ENCODE assay signal across 10 cellular contexts in the genomic region with DNA sequence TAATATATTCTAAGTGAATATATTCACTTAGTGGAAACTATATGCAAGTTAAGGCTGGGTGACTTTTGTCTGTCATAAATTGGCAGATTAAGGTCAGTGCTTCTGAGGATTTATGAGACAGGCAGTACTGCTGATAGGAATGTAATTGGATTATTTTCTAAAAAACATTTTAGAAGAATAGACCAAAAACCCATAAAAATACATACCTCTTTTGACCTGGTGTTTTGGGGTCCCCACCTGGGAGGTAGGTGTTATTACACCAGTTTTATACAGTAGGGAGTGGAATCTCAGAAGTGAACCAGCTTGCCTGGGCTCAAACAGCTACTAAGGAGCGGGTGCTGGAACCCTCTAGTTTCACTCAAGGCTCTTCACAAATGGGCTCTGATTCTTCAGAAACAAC. TPM values are rescaled to one million over a fixed set of nuclear protein-coding genes. Genes with fewer than 3 reads are reported as not detected.
A peak's percentile ranks its signal among the peaks of the same experiment; 100 is the strongest.
DNase-seq lines count a peak whose midpoint lies in the region; ATAC-seq and TF ChIP-seq lines count a peak whose summit lies in the region.
"Had no signal": no experiment of that assay in that cellular context is flagged by ENCODE, and none has a peak within 500 bp of the region (broad histone marks: within the 10 kb centered on the region; RNA-seq: fewer than 3 reads in every experiment).

No MANE protein-coding gene starts in this region.

- CTCF ChIA-PET in activated CD8-positive, alpha-beta memory T cell treated with anti-CD3 and anti-CD28 coated beads, Interleukin-2, amount 10 ng/mL, durations not matched to agents 7 days and 5 days (lab: Charles Lee): interaction anchor here (1.0 to 1.5 kb wide), 6 partner anchors 9 to 151 kb away, joined by 3 to 4 read pairs (median 3); no protein-coding TSS in a partner anchor

- no peaks in the 10 kb centered on the region for H3K27me3 Mint-ChIP-seq in activated CD8-positive, alpha-beta memory T cell treated with anti-CD3 and anti-CD28 coated beads, Interleukin-2, amount 10 ng/mL, durations not matched to agents 7 days and 5 days
- H3K27me3 Mint-ChIP-seq in activated naive CD8-positive, alpha-beta T cell treated with anti-CD3 and anti-CD28 coated beads, Interleukin-2, amount 50 U/mL, for 24 hours: no peaks in the 10 kb centered on the region
- no peaks in the 10 kb centered on the region for H3K27me3 Mint-ChIP-seq in neural crest cell (ENCODE audit: low read depth)

- peak overlapping the region; percentile 21 for H3K27ac Mint-ChIP-seq in activated CD8-positive, alpha-beta memory T cell treated with anti-CD3 and anti-CD28 coated beads, Interleukin-2, amount 10 ng/mL, durations not matched to agents 7 days and 5 days
- no peak overlapping the region for H3K27ac Mint-ChIP-seq in activated naive CD8-positive, alpha-beta T cell treated with anti-CD3 and anti-CD28 coated beads, Interleukin-2, amount 50 U/mL, for 24 hours
- H3K27ac Mint-ChIP-seq in neural crest cell (ENCODE audit: unreplicated experiment): no peak overlapping the region

- no peak overlapping the region for H3K4me3 Mint-ChIP-seq in activated CD8-positive, alpha-beta memory T cell treated with anti-CD3 and anti-CD28 coated beads, Interleukin-2, amount 10 ng/mL, durations not matched to agents 7 days and 5 days
- H3K4me3 Mint-ChIP-seq in activated naive CD8-positive, alpha-beta T cell treated with anti-CD3 and anti-CD28 coated beads, Interleukin-2, amount 50 U/mL, for 24 hours: no peak overlapping the region
- no peak overlapping the region for H3K4me3 Mint-ChIP-seq in neural crest cell

- ATAC-seq in activated CD8-positive, alpha-beta memory T cell treated with anti-CD3 and anti-CD28 coated beads, Interleukin-2, amount 10 ng/mL, durations not matched to agents 7 days and 5 days: peak; percentile 77
- peak; percentile 65 for ATAC-seq in activated naive CD8-positive, alpha-beta T cell treated with anti-CD3 and anti-CD28 coated beads, Interleukin-2, amount 50 U/mL, for 24 hours
- no peak for ATAC-seq in HG02610 (IDR thresholded peaks at IDR 0.05; ENCODE audit: unreplicated experiment)

- peaks cover 2% of the 10 kb centered on the region for H3K4me1 Mint-ChIP-seq in activated CD8-positive, alpha-beta memory T cell treated with anti-CD3 and anti-CD28 coated beads, Interleukin-2, amount 10 ng/mL, durations not matched to agents 7 days and 5 days
- no peaks in the 10 kb centered on the region for H3K4me1 Mint-ChIP-seq in activated naive CD8-positive, alpha-beta T cell treated with anti-CD3 and anti-CD28 coated beads, Interleukin-2, amount 50 U/mL, for 24 hours
- H3K4me1 Mint-ChIP-seq in neural crest cell: peaks cover 5% of the 10 kb centered on the region

- no peaks in the 10 kb centered on the region for H3K9me3 Mint-ChIP-seq in activated CD8-positive, alpha-beta memory T cell treated with anti-CD3 and anti-CD28 coated beads, Interleukin-2, amount 10 ng/mL, durations not matched to agents 7 days and 5 days (ENCODE audit: low read depth)
- no peaks in the 10 kb centered on the region for H3K9me3 Mint-ChIP-seq in activated naive CD8-positive, alpha-beta T cell treated with anti-CD3 and anti-CD28 coated beads, Interleukin-2, amount 50 U/mL, for 24 hours
- peaks cover 3% of the 10 kb centered on the region for H3K9me3 Mint-ChIP-seq in neural crest cell

- peak; percentile 48 for TF ChIP-seq CTCF in neural crest cell (conservative IDR thresholded peaks at IDR 0.05)

- no peak for DNase-seq in activated CD8-positive, alpha-beta memory T cell treated with anti-CD3 and anti-CD28 coated beads, Interleukin-2, amount 10 ng/mL, durations not matched to agents 7 days and 5 days
- DNase-seq in activated CD8-positive, alpha-beta memory T cell treated with anti-CD3 and anti-CD28 coated beads, Interleukin-2, amount 50 U/mL, for 4 hours: no peak
- peak; percentile 19 for DNase-seq in HT-29 (ENCODE audit: low spot score)
- DNase-seq in activated naive CD8-positive, alpha-beta T cell treated with anti-CD3 and anti-CD28 coated beads, Interleukin-2, amount 50 U/mL, for 24 hours: no peak
- no peak for DNase-seq in neural crest cell (ENCODE audit: low read depth, low spot score)
- no peak for DNase-seq in C1 segment of cervical spinal cord (lab: John Stamatoyannopoulos, UW)
- DNase-seq in NCI-H2171 (lab: John Stamatoyannopoulos, UW): no peak
- DNase-seq: hypothalamus, small intestine had no signal

- peaks cover 27% of the 10 kb centered on the region for H3K36me3 Mint-ChIP-seq in activated CD8-positive, alpha-beta memory T cell treated with anti-CD3 and anti-CD28 coated beads, Interleukin-2, amount 10 ng/mL, durations not matched to agents 7 days and 5 days
- H3K36me3 Mint-ChIP-seq in activated naive CD8-positive, alpha-beta T cell treated with anti-CD3 and anti-CD28 coated beads, Interleukin-2, amount 50 U/mL, for 24 hours (ENCODE audit: low read depth): peaks cover 21% of the 10 kb centered on the region
- H3K36me3 Mint-ChIP-seq in neural crest cell (ENCODE audit: low read depth): peaks cover 17% of the 10 kb centered on the region

RNA-seq across cellular contexts. Expression of a gene that starts 25.3 kb away (rescaled TPM):
- total RNA-seq in activated CD8-positive, alpha-beta memory T cell treated with anti-CD3 and anti-CD28 coated beads, Interleukin-2, amount 10 ng/mL, durations not matched to agents 7 days and 5 days: 10 to 100 TPM; 20.7 to 25.1 TPM
- 60.5 and 63.1 TPM in 2 replicates for total RNA-seq in HT-29 (2014; rRNA removed; shearing (Covaris generic))
- 19.1 and 19.3 TPM in 2 replicates for total RNA-seq in neural crest cell
